In genomic region chr10:87844837-87845623, GRCh38 we compare ENCODE assay signal across 17 cellular contexts. TPM values are rescaled to one million over a fixed set of nuclear protein-coding genes. Genes with fewer than 3 reads are reported as not detected.
DNase-seq lines count a peak whose midpoint lies in the region; ATAC-seq, FAIRE-seq and TF ChIP-seq lines count a peak whose summit lies in the region.
"Had no signal": no experiment of that assay in that cellular context is flagged by ENCODE, and none has a peak within 500 bp of the region (broad histone marks: within the 10 kb centered on the region; RNA-seq: fewer than 3 reads in every experiment).

No MANE protein-coding gene starts in this region.

- no peak overlapping the region for H3K27ac ChIP-seq in GM12878 (ENCODE audit: control insufficient read depth, insufficient read depth)
- H3K27ac ChIP-seq in keratinocyte (ENCODE audit: control insufficient read depth, insufficient read depth, low read length): peak overlapping the region; percentile 77
- no peak overlapping the region for H3K27ac ChIP-seq in naive thymus-derived CD4-positive, alpha-beta T cell (ENCODE audit: low read depth, low read length)
- H3K27ac ChIP-seq: C4-2B, SJCRH30 had no signal

- no peaks in the 10 kb centered on the region for H3K9me3 Mint-ChIP-seq in naive thymus-derived CD4-positive, alpha-beta T cell
- H3K9me3 Mint-ChIP-seq: GM23338; IgD-negative memory B cell; memory B cell; stimulated activated naive CD8-positive, alpha-beta T cell treated with anti-CD3 and anti-CD28 coated beads, Interleukin-15, Interleukin-2, amounts not matched to agents 100 ng/mL and 50 ng/mL, for 24 hours had no signal

- H3K4me3 ChIP-seq in MG63 (no peak overlapping the region), GM12878 (no peak overlapping the region), keratinocyte (ENCODE audit: control insufficient read depth in 2 of 3, extremely low read depth in 1 of 3, insufficient read depth in 2 of 3, low read depth in 1 of 3, low read length in 3 of 3) (no peak overlapping the region)
- H3K4me3 ChIP-seq in naive thymus-derived CD4-positive, alpha-beta T cell (ENCODE audit: low read length): no peak overlapping the region
- H3K4me3 ChIP-seq: GM23338, SJCRH30 had no signal

- dilution Hi-C loops in keratinocyte (cut with MboI; ENCODE audit: extremely low pct_ligation_motif_present, low sequenced_read_pairs): no loop called here

- H3K27me3 ChIP-seq in MG63 (no peaks in the 10 kb centered on the region), GM12878 (replicated peaks in 1 of 2; ENCODE audit: control insufficient read depth in 2 of 2, insufficient read depth in 2 of 2, low read length in 1 of 2) (no peaks in the 10 kb centered on the region), keratinocyte (ENCODE audit: control insufficient read depth, extremely low read depth, insufficient read depth, low read length) (no peaks in the 10 kb centered on the region)
- no peaks in the 10 kb centered on the region for H3K27me3 ChIP-seq in naive thymus-derived CD4-positive, alpha-beta T cell (ENCODE audit: control insufficient read depth in 2 of 2, insufficient read depth in 2 of 2, low read length in 2 of 2)
- H3K27me3 ChIP-seq: SJCRH30 had no signal

- H3K9me3 ChIP-seq in MG63 (no peaks in the 10 kb centered on the region), GM12878 (replicated peaks; ENCODE audit: control insufficient read depth, insufficient read depth, low read length) (no peaks in the 10 kb centered on the region; the same call in 2 of the 3 replicates), keratinocyte (ENCODE audit: control insufficient read depth, low read depth, low read length) (no peaks in the 10 kb centered on the region)
- H3K9me3 ChIP-seq in naive thymus-derived CD4-positive, alpha-beta T cell (ENCODE audit: control insufficient read depth in 2 of 3, low read length in 3 of 3): no peaks in the 10 kb centered on the region
- H3K9me3 ChIP-seq: SJCRH30 had no signal

- FAIRE-seq in GM12878 (lab: Jason Lieb, UNC) (no peak), keratinocyte (lab: Jason Lieb, UNC) (no peak)

- in situ Hi-C loops in GM12878 (cut with MboI): no loop called here

- DNase-seq in EH (ENCODE audit: low read depth): peak; percentile 73
- peak; percentile 47 for DNase-seq in MG63
- no peak for DNase-seq in GM12878 (ENCODE audit: low read depth, low spot score)
- DNase-seq in keratinocyte (ENCODE audit: low read depth, low spot score): no peak
- no peak for DNase-seq in naive thymus-derived CD4-positive, alpha-beta T cell
- DNase-seq in SKM-1 treated with dmso at 0.1 percent for 144 hours (lab: John Stamatoyannopoulos, UW; ENCODE audit: unreplicated experiment): no peak
- DNase-seq: activated effector memory CD4-positive, alpha-beta T cell treated with Interleukin-2 at 50 U/mL for 16 hours; cerebellar nuclear complex; NCI-H345; SJCRH30 had no signal

- no peak overlapping the region for H3K4me3 Mint-ChIP-seq in naive thymus-derived CD4-positive, alpha-beta T cell
- H3K4me3 Mint-ChIP-seq: GM23338; IgD-negative memory B cell; memory B cell; stimulated activated naive CD8-positive, alpha-beta T cell treated with anti-CD3 and anti-CD28 coated beads, Interleukin-15, Interleukin-2, amounts not matched to agents 100 ng/mL and 50 ng/mL, for 24 hours had no signal

- no peak for TF ChIP-seq CTCF in GM12878 (IDR thresholded peaks at IDR 0.05 in 2 of 3, conservative IDR thresholded peaks at IDR 0.05 in 1 of 3; ENCODE audit: control insufficient read depth in 2 of 3, extremely low read depth in 1 of 3, insufficient read depth in 1 of 3, low read depth in 3 of 3, low read length in 3 of 3)
- TF ChIP-seq CTCF in keratinocyte (optimal IDR thresholded peaks at IDR 0.05 in 1 of 3, IDR thresholded peaks at IDR 0.05 in 1 of 3, conservative IDR thresholded peaks at IDR 0.05 in 1 of 3; ENCODE audit: extremely low read depth in 1 of 3, insufficient read depth in 2 of 3, low read length in 3 of 3): no peak

- SMC1A ChIA-PET in GM12878 (lab: Charles Lee; ENCODE audit: uncharacterized antibody, unreplicated experiment): interaction anchor here (0.9 to 1.7 kb wide), 7 partner anchors 12 to 707 kb away, joined by 3 to 12 read pairs (median 3); no protein-coding TSS in a partner anchor

- RAD21 ChIA-PET in GM12878 (lab: Charles Lee; ENCODE audit: unreplicated experiment): interaction anchor here (1.0 to 1.3 kb wide), 3 partner anchors 12 to 708 kb away, joined by 3 to 4 read pairs (median 4); no protein-coding TSS in a partner anchor

- POLR2A ChIA-PET in GM12878 (lab: Charles Lee): interaction anchor here (0.9 kb wide), 1 partner anchor 46 kb away, joined by 3 read pairs; no protein-coding TSS in a partner anchor
- POLR2A ChIA-PET in naive thymus-derived CD4-positive, alpha-beta T cell (lab: Charles Lee): no interaction called here

- H2AFZ ChIP-seq in GM12878 (ENCODE audit: control insufficient read depth, low read depth, low read length) (no peak overlapping the region), keratinocyte (ENCODE audit: control insufficient read depth, low read length) (no peak overlapping the region)

- TF ChIP-seq RAD21 in GM12878 (IDR thresholded peaks at IDR 0.05; ENCODE audit: insufficient read depth, low read depth, low read length): no peak

- H3K36me3 ChIP-seq in MG63 (no peaks in the 10 kb centered on the region), GM12878 (ENCODE audit: control insufficient read depth in 2 of 2, insufficient read depth in 2 of 2, low read length in 1 of 2) (no peaks in the 10 kb centered on the region), keratinocyte (ENCODE audit: control insufficient read depth in 2 of 2, extremely low read depth in 1 of 2, insufficient read depth in 2 of 2, low read length in 2 of 2) (no peaks in the 10 kb centered on the region)
- H3K36me3 ChIP-seq in naive thymus-derived CD4-positive, alpha-beta T cell (ENCODE audit: control insufficient read depth in 2 of 3, insufficient read depth in 3 of 3, low read length in 3 of 3): no peaks in the 10 kb centered on the region
- H3K36me3 ChIP-seq: SJCRH30 had no signal

- H3K9me1 ChIP-seq in keratinocyte (ENCODE audit: control insufficient read depth, extremely low read depth, insufficient read depth, low read length): no peaks in the 10 kb centered on the region

- peaks cover 0 to 17% (median 0%) of the 10 kb centered on the region in 7 donors for H3K4me1 Mint-ChIP-seq in naive thymus-derived CD4-positive, alpha-beta T cell
- H3K4me1 Mint-ChIP-seq: IgD-negative memory B cell, memory B cell had no signal

- CTCF ChIA-PET in GM12878 (lab: Yijun Ruan, JAX): interaction anchor here (1.1 to 1.4 kb wide), 3 partner anchors 27 to 312 kb away, joined by 3 to 4 read pairs (median 4); partner anchors contain the start of gene ATAD1
- CTCF ChIA-PET in naive thymus-derived CD4-positive, alpha-beta T cell (lab: Charles Lee): no interaction called here

- no peak overlapping the region for H3K27ac Mint-ChIP-seq in naive thymus-derived CD4-positive, alpha-beta T cell
- H3K27ac Mint-ChIP-seq: GM23338; IgD-negative memory B cell; memory B cell; stimulated activated naive CD8-positive, alpha-beta T cell treated with anti-CD3 and anti-CD28 coated beads, Interleukin-15, Interleukin-2, amounts not matched to agents 100 ng/mL and 50 ng/mL, for 24 hours had no signal

- H4K20me1 ChIP-seq in GM12878 (ENCODE audit: control insufficient read depth, insufficient read depth) (no peaks in the 10 kb centered on the region), keratinocyte (ENCODE audit: control insufficient read depth, extremely low read depth, insufficient read depth, low read length) (no peaks in the 10 kb centered on the region)

- peaks cover 3% of the 10 kb centered on the region for H3K4me1 ChIP-seq in GM12878 (ENCODE audit: control insufficient read depth, insufficient read depth, low read length)
- H3K4me1 ChIP-seq in keratinocyte (ENCODE audit: control insufficient read depth, extremely low read depth, insufficient read depth, low read length): peaks cover 40% of the 10 kb centered on the region
- H3K4me1 ChIP-seq in naive thymus-derived CD4-positive, alpha-beta T cell (ENCODE audit: control insufficient read depth in 2 of 2, insufficient read depth in 2 of 2, low read length in 2 of 2): no peaks in the 10 kb centered on the region
- H3K4me1 ChIP-seq: SJCRH30 had no signal

- H3K27me3 Mint-ChIP-seq in naive thymus-derived CD4-positive, alpha-beta T cell: peaks cover 0 to 5% (median 0%) of the 10 kb centered on the region in 5 donors
- H3K27me3 Mint-ChIP-seq: IgD-negative memory B cell; memory B cell; stimulated activated naive CD8-positive, alpha-beta T cell treated with anti-CD3 and anti-CD28 coated beads, Interleukin-15, Interleukin-2, amounts not matched to agents 100 ng/mL and 50 ng/mL, for 24 hours had no signal

- ATAC-seq in GM12878: peak; percentile 74
- no peak for ATAC-seq in naive thymus-derived CD4-positive, alpha-beta T cell
- ATAC-seq in HG03442 (IDR thresholded peaks at IDR 0.05; ENCODE audit: unreplicated experiment): no peak
- ATAC-seq in HG02870 (IDR thresholded peaks at IDR 0.05; ENCODE audit: unreplicated experiment): no peak
- ATAC-seq: GM23338 had no signal

- H3K36me3 Mint-ChIP-seq in naive thymus-derived CD4-positive, alpha-beta T cell: peaks cover 0 to 8% (median 0%) of the 10 kb centered on the region in 5 donors
- H3K36me3 Mint-ChIP-seq: IgD-negative memory B cell, memory B cell had no signal

- 3% methylated on average over 1 of the region's 1 CpG for WGBS in GM12878 (ENCODE audit: insufficient coverage, insufficient replicate concordance, low lambda C conversion rate, missing lambda C conversion rate)

- no peak for TF ChIP-seq POLR2A in GM12878 (IDR thresholded peaks at IDR 0.05; ENCODE audit: low read depth, low read length)

- intact Hi-C loops in GM12878 (cut with micrococcal nuclease; ENCODE audit: unreplicated experiment): no loop called here
- intact Hi-C loops in naive thymus-derived CD4-positive, alpha-beta T cell (cut with micrococcal nuclease): no loop called here

- no peak overlapping the region for H3K9ac ChIP-seq in GM12878 (ENCODE audit: control insufficient read depth, insufficient read depth, low read length)
- H3K9ac ChIP-seq in keratinocyte (ENCODE audit: control insufficient read depth, extremely low read depth, insufficient read depth, low read length): no peak overlapping the region

- no TSS peak for BruUV-seq in GM12878 (replicated peaks; lab: Mats Ljungman, UMichigan)

- TF ChIP-seq EP300 in GM12878 (IDR thresholded peaks at IDR 0.05; ENCODE audit: borderline replicate concordance in 1 of 2, control insufficient read depth in 1 of 2, low read depth in 2 of 2, low read length in 2 of 2): no peak

- H3K79me2 ChIP-seq in GM12878 (ENCODE audit: control insufficient read depth, insufficient read depth, low read length) (no peaks in the 10 kb centered on the region), keratinocyte (ENCODE audit: control insufficient read depth, insufficient read depth, low read length) (no peaks in the 10 kb centered on the region)

- no peak overlapping the region for H3K4me2 ChIP-seq in GM12878 (ENCODE audit: control insufficient read depth, insufficient read depth)
- peak overlapping the region; percentile 61 for H3K4me2 ChIP-seq in keratinocyte (ENCODE audit: control insufficient read depth, extremely low read depth, insufficient read depth, low read depth, low read length)
- H3K4me2 ChIP-seq: GM23338 had no signal

RNA-seq across cellular contexts. Expression of gene KLLN, which starts 18.3 kb away (rescaled TPM):
- not detected in 2 replicates for total RNA-seq in MG63 (2014; rRNA removed; shearing (Covaris generic); ENCODE audit: low replicate concordance)
- total RNA-seq in GM12878 (2013; cell fraction: nucleolus; rRNA removed): 3.1 and 3.4 TPM in 2 replicates
- 1.4 and 1.7 TPM in 2 replicates for total RNA-seq in GM12878 (2014; rRNA removed)
- 1.5 TPM in 2 replicates for total RNA-seq in GM12878 (2014; rRNA removed; fragmentation: Illumina TruSeq; extraction: Trizol)
- total RNA-seq in GM12878 (2021): 1.9 and 2.0 TPM in 2 replicates
- polyA plus RNA-seq in GM12878 (2011; ENCODE audit: low read depth): 0.62 TPM
- 0.86 and 0.87 TPM in 2 replicates for polyA plus RNA-seq in GM12878 (2011; rRNA removed)
- polyA plus RNA-seq in GM12878 (2011; cell fraction: cytosol; rRNA removed): 0.91 and 1.0 TPM in 2 replicates
- polyA plus RNA-seq in GM12878 (2011; cell fraction: nucleus; rRNA removed): 1.3 and 1.7 TPM in 2 replicates
- polyA plus RNA-seq in GM12878 (2012): 0.99 and 1.5 TPM in 2 replicates
- polyA plus RNA-seq in GM12878 (2014; fragmentation: Illumina TruSeq; extraction: Trizol): 1.7 and 2.1 TPM in 2 replicates
- polyA plus RNA-seq in GM12878 (2014; fragmentation: Nextera tagmentation; extraction: Ambion mirVana): 1 to 10 TPM; 2.0 to 2.1 TPM
- 1.1 TPM in 2 replicates for polyA plus RNA-seq in GM12878 (2014; rRNA removed)
- polyA plus RNA-seq in GM12878 (2016; fragmentation: Nextera tagmentation; extraction: Ambion mirVana): 1 to 10 TPM; 1.8 to 2.2 TPM
- 2.0 and 2.2 TPM in 2 replicates for polyA minus RNA-seq in GM12878 (2011; rRNA and poly(A)+ RNA removed)
- 0.94 and 1.3 TPM in 2 replicates for polyA minus RNA-seq in GM12878 (2011; cell fraction: cytosol; rRNA and poly(A)+ RNA removed)
- 3.6 and 5.4 TPM in 2 replicates for polyA minus RNA-seq in GM12878 (2011; cell fraction: nucleus; rRNA and poly(A)+ RNA removed)
- polyA plus RNA-seq in keratinocyte: 0.10 to 0.31 TPM (median 0.16 TPM) in 3 replicates
- polyA plus RNA-seq in keratinocyte (2011; ENCODE audit: low read depth): 0.12 TPM
- 0.17 and 0.22 TPM in 2 replicates for polyA plus RNA-seq in keratinocyte (2011; cell fraction: cytosol; rRNA removed)
- polyA plus RNA-seq in keratinocyte (2011; cell fraction: nucleus; rRNA removed): 0.16 and 0.17 TPM in 2 replicates
- 0.13 and 0.25 TPM in 2 replicates for polyA plus RNA-seq in keratinocyte (2012; ENCODE audit: low replicate concordance)
- polyA minus RNA-seq in keratinocyte: 0.10 to 0.35 TPM (median 0.26 TPM) in 3 replicates
- polyA minus RNA-seq in keratinocyte (2011; cell fraction: cytosol; rRNA and poly(A)+ RNA removed): 0.58 TPM
- 0.16 and 0.32 TPM in 2 replicates for polyA minus RNA-seq in keratinocyte (2011; cell fraction: nucleus; rRNA and poly(A)+ RNA removed)
- 1 to 10 TPM in 2 of 5 experiments, under 1 TPM in 3; 0.32 to 1.6 (median 0.85) TPM for total RNA-seq in naive thymus-derived CD4-positive, alpha-beta T cell
- under 1 TPM in 1 of 2 donors, not detected in 1; 0.25 TPM for polyA plus RNA-seq in naive thymus-derived CD4-positive, alpha-beta T cell

RNA-seq across cellular contexts. Expression of gene PTEN, which starts 18.4 kb away (rescaled TPM):
- total RNA-seq in MG63 (2014; rRNA removed; shearing (Covaris generic); ENCODE audit: low replicate concordance): 19.6 and 25.0 TPM in 2 replicates
- 856 and 868 TPM in 2 replicates for total RNA-seq in GM12878 (2013; cell fraction: nucleolus; rRNA removed)
- total RNA-seq in GM12878 (2014; rRNA removed) (83.1 and 113 TPM in 2 replicates), GM12878 (2014; rRNA removed; fragmentation: Illumina TruSeq; extraction: Trizol) (175 and 183 TPM in 2 replicates), GM12878 (2021) (87.5 and 94.9 TPM in 2 replicates)
- 24.4 TPM for polyA plus RNA-seq in GM12878 (2011; ENCODE audit: low read depth)
- polyA plus RNA-seq in GM12878 (2011; rRNA removed) (94.3 and 180 TPM in 2 replicates), GM12878 (2014; fragmentation: Illumina TruSeq; extraction: Trizol) (53.0 and 67.7 TPM in 2 replicates), GM12878 (2014; fragmentation: Nextera tagmentation; extraction: Ambion mirVana) (10 to 100 TPM; 26.1 to 59.5 TPM), GM12878 (2014; rRNA removed) (35.0 and 45.0 TPM in 2 replicates), GM12878 (2016; fragmentation: Nextera tagmentation; extraction: Ambion mirVana) (10 to 100 TPM; 49.5 to 56.8 TPM), keratinocyte (11.7 to 39.4 TPM (median 23.8 TPM) in 3 replicates)
- 19.9 and 22.4 TPM in 2 replicates for polyA plus RNA-seq in GM12878 (2011; cell fraction: cytosol; rRNA removed)
- polyA plus RNA-seq in GM12878 (2011; cell fraction: nucleus; rRNA removed): 52.2 and 61.7 TPM in 2 replicates
- polyA plus RNA-seq in GM12878 (2012): 100 and 102 TPM in 2 replicates
- polyA minus RNA-seq in GM12878 (2011; rRNA and poly(A)+ RNA removed): 143 and 199 TPM in 2 replicates
- 54.9 and 66.1 TPM in 2 replicates for polyA minus RNA-seq in GM12878 (2011; cell fraction: cytosol; rRNA and poly(A)+ RNA removed)
- 165 and 285 TPM in 2 replicates for polyA minus RNA-seq in GM12878 (2011; cell fraction: nucleus; rRNA and poly(A)+ RNA removed)
- 134 TPM for polyA plus RNA-seq in keratinocyte (2011; ENCODE audit: low read depth)
- polyA plus RNA-seq in keratinocyte (2011; cell fraction: cytosol; rRNA removed): 14.0 and 23.4 TPM in 2 replicates
- 11.7 and 16.1 TPM in 2 replicates for polyA plus RNA-seq in keratinocyte (2011; cell fraction: nucleus; rRNA removed)
- 26.8 and 38.1 TPM in 2 replicates for polyA plus RNA-seq in keratinocyte (2012; ENCODE audit: low replicate concordance)
- polyA minus RNA-seq in keratinocyte: 11.7 to 85.4 TPM (median 37.7 TPM) in 3 replicates
- polyA minus RNA-seq in keratinocyte (2011; cell fraction: cytosol; rRNA and poly(A)+ RNA removed): 33.4 TPM
- 40.6 and 51.3 TPM in 2 replicates for polyA minus RNA-seq in keratinocyte (2011; cell fraction: nucleus; rRNA and poly(A)+ RNA removed)
- total RNA-seq in naive thymus-derived CD4-positive, alpha-beta T cell: 100 to 1,000 TPM in 1 of 5 experiments, 10 to 100 TPM in 4; 85.9 to 109 (median 93.5) TPM
- 10 to 100 TPM; 24.0 to 32.7 TPM for polyA plus RNA-seq in naive thymus-derived CD4-positive, alpha-beta T cell

RNA-seq across cellular contexts. Expression of gene ATAD1, which starts 27.0 kb away (rescaled TPM):
- 26.9 and 43.8 TPM in 2 replicates for total RNA-seq in MG63 (2014; rRNA removed; shearing (Covaris generic); ENCODE audit: low replicate concordance)
- 142 and 161 TPM in 2 replicates for total RNA-seq in GM12878 (2013; cell fraction: nucleolus; rRNA removed)
- 30.3 and 35.9 TPM in 2 replicates for total RNA-seq in GM12878 (2014; rRNA removed)
- 40.1 and 41.3 TPM in 2 replicates for total RNA-seq in GM12878 (2014; rRNA removed; fragmentation: Illumina TruSeq; extraction: Trizol)
- total RNA-seq in GM12878 (2021): 37.7 and 48.9 TPM in 2 replicates
- 12.0 TPM for polyA plus RNA-seq in GM12878 (2011; ENCODE audit: low read depth)
- 40.8 and 79.5 TPM in 2 replicates for polyA plus RNA-seq in GM12878 (2011; rRNA removed)
- 9.7 and 13.3 TPM in 2 replicates for polyA plus RNA-seq in GM12878 (2011; cell fraction: cytosol; rRNA removed)
- polyA plus RNA-seq in GM12878 (2011; cell fraction: nucleus; rRNA removed): 16.8 and 17.1 TPM in 2 replicates
- polyA plus RNA-seq in GM12878 (2012): 17.4 and 29.0 TPM in 2 replicates
- polyA plus RNA-seq in GM12878 (2014; fragmentation: Illumina TruSeq; extraction: Trizol): 43.3 and 56.8 TPM in 2 replicates
- 10 to 100 TPM; 33.6 to 35.0 TPM for polyA plus RNA-seq in GM12878 (2014; fragmentation: Nextera tagmentation; extraction: Ambion mirVana)
- polyA plus RNA-seq in GM12878 (2014; rRNA removed): 20.5 and 24.7 TPM in 2 replicates
- 10 to 100 TPM; 58.0 to 59.3 TPM for polyA plus RNA-seq in GM12878 (2016; fragmentation: Nextera tagmentation; extraction: Ambion mirVana)
- 16.3 and 27.9 TPM in 2 replicates for polyA minus RNA-seq in GM12878 (2011; rRNA and poly(A)+ RNA removed)
- 12.7 and 13.1 TPM in 2 replicates for polyA minus RNA-seq in GM12878 (2011; cell fraction: cytosol; rRNA and poly(A)+ RNA removed)
- polyA minus RNA-seq in GM12878 (2011; cell fraction: nucleus; rRNA and poly(A)+ RNA removed): 16.0 and 24.2 TPM in 2 replicates
- polyA plus RNA-seq in keratinocyte: 26.2 to 51.0 TPM (median 29.1 TPM) in 3 replicates
- polyA plus RNA-seq in keratinocyte (2011; ENCODE audit: low read depth): 206 TPM
- 16.1 and 34.4 TPM in 2 replicates for polyA plus RNA-seq in keratinocyte (2011; cell fraction: cytosol; rRNA removed)
- 48.3 and 79.4 TPM in 2 replicates for polyA plus RNA-seq in keratinocyte (2011; cell fraction: nucleus; rRNA removed)
- polyA plus RNA-seq in keratinocyte (2012; ENCODE audit: low replicate concordance): 26.1 and 43.0 TPM in 2 replicates
- 4.9 to 45.8 TPM (median 18.1 TPM) in 3 replicates for polyA minus RNA-seq in keratinocyte
- 14.0 TPM for polyA minus RNA-seq in keratinocyte (2011; cell fraction: cytosol; rRNA and poly(A)+ RNA removed)
- polyA minus RNA-seq in keratinocyte (2011; cell fraction: nucleus; rRNA and poly(A)+ RNA removed): 29.6 and 65.8 TPM in 2 replicates
- 10 to 100 TPM; 33.5 to 53.4 (median 46.1) TPM for total RNA-seq in naive thymus-derived CD4-positive, alpha-beta T cell
- polyA plus RNA-seq in naive thymus-derived CD4-positive, alpha-beta T cell: 10 to 100 TPM; 34.5 to 38.4 TPM

Comparison
In these comparisons a context has a peak if more than half of its experiments do, and no peak if none do; other contexts are left out.
1. DNase-seq: peak in EH (single experiment) and MG63 (single experiment); none in GM12878 (single experiment), keratinocyte (single experiment), naive thymus-derived CD4-positive, alpha-beta T cell (0 of 9) and SKM-1 treated with dmso at 0.1 percent for 144 hours (single experiment).